In the genomic region with DNA sequence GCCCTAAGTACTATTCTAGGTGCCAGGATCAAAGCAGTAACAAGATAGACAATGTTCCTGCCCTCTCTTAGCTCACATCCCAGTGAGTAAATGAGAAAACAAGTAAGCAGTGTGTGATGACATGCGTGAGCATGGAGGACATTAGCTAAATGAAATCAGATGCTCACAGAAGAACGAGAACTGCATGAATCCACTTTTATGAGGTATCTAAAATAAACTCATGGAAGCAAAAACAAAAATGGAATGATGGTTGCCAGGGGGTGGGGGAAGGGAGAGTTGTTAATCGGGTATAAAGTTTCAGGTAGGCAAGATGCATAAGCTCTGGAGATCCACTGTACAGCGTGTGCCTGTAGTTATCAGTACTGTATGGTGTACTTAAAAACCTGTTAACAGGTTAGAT, we compare ENCODE assay signal across 21 cellular contexts.
"Had no signal": no experiment of that assay in that cellular context is flagged by ENCODE, and none has a peak within 500 bp of the region (broad histone marks: within the 10 kb centered on the region; RNA-seq: fewer than 3 reads in every experiment).

No MANE protein-coding gene starts in this region.

- H3K27ac ChIP-seq: RWPE1, SJCRH30 had no signal

- H3K4me3 ChIP-seq: SJCRH30 had no signal

- DNase-seq: KBM-7, MV-4-11, NCI-H1048, NCI-H1105, NCI-H1417, NCI-H1436 treated with DMSO at 0.1 percent for 48 hours, NCI-H1694, NCI-H187 treated with DMSO at 0.1 percent for 48 hours, NCI-H2029 treated with DMSO at 0.1 percent for 48 hours, NCI-H2171, NCI-H226, NCI-H446, NCI-H510A, NCI-H524 treated with DMSO at 0.1 percent for 48 hours, NCI-H69, NCI-H774, PC-3, SHP77, SJCRH30, T-helper 1 cell had no signal

- H3K9me3 ChIP-seq: SJCRH30 had no signal

- H3K27me3 ChIP-seq: SJCRH30 had no signal

- H3K36me3 ChIP-seq: SJCRH30 had no signal
